In genomic region chr3:128051837-128052766, GRCh38 we compare ENCODE assay signal across 8 cellular contexts. TPM values are rescaled to one million over a fixed set of nuclear protein-coding genes. Genes with fewer than 3 reads are reported as not detected.
DNase-seq lines count a peak whose midpoint lies in the region; ATAC-seq and TF ChIP-seq lines count a peak whose summit lies in the region.

SEC61A1 (plus strand) TSS chr3:128052437; CDS start chr3:128052553, 116 bp downstream.

- H3K4me1 ChIP-seq in Caco-2 = peaks cover 15% of the 10 kb centered on the region
- peaks cover 18% of the 10 kb centered on the region; the same call in 1 of the 2 replicates for H3K4me1 ChIP-seq in HUES48 (ENCODE audit: control insufficient read depth, insufficient read depth, low read length)
- peaks cover 3% of the 10 kb centered on the region for H3K4me1 ChIP-seq in NT2/D1 (ENCODE audit: insufficient read depth, insufficient read length)
- peaks cover 27% of the 10 kb centered on the region for H3K4me1 ChIP-seq in endocrine pancreas (ENCODE audit: control insufficient read depth, insufficient read depth, low read length)

- H3K27ac Mint-ChIP-seq in Caco-2 (ENCODE audit: unreplicated experiment) = peak within 1 kb of the TSS; percentile 95
- peak within 1 kb of the TSS; percentile 99 for H3K27ac Mint-ChIP-seq in activated CD8-positive, alpha-beta memory T cell treated with anti-CD3 and anti-CD28 coated beads, Interleukin-2, amount 10 ng/mL, durations not matched to agents 7 days and 5 days

- intact Hi-C loops in Caco-2 (cut with micrococcal nuclease; ENCODE audit: unreplicated experiment) = loop anchor here (1.0 kb wide), 1 partner anchor 41 kb away; no protein-coding TSS in a partner anchor

- TF ChIP-seq CTCF in Caco-2 (IDR thresholded peaks at IDR 0.05; ENCODE audit: insufficient read depth in 1 of 2, low read depth in 1 of 2, low read length in 1 of 2, severe bottlenecking in 1 of 2, unreplicated experiment in 1 of 2) = no peak

- H3K27me3 ChIP-seq in Caco-2 (replicated peaks; ENCODE audit: control insufficient read depth, insufficient read depth, low read length) (no peaks in the 10 kb centered on the region), HUES48 (ENCODE audit: control insufficient read depth, insufficient read depth, low read length) (no peaks in the 10 kb centered on the region), NT2/D1 (ENCODE audit: insufficient read depth, insufficient read length) (no peaks in the 10 kb centered on the region), endocrine pancreas (ENCODE audit: control insufficient read depth, insufficient read depth, low read length) (no peaks in the 10 kb centered on the region)

- H3K27me3 Mint-ChIP-seq in Caco-2 (ENCODE audit: insufficient read depth, unreplicated experiment) = peaks cover under 1% of the 10 kb centered on the region
- H3K27me3 Mint-ChIP-seq in activated CD8-positive, alpha-beta memory T cell treated with anti-CD3 and anti-CD28 coated beads, Interleukin-2, amount 10 ng/mL, durations not matched to agents 7 days and 5 days = peaks cover 7% of the 10 kb centered on the region

- H3K4me3 ChIP-seq in Caco-2 (ENCODE audit: low read depth, low read length) = peak within 1 kb of the TSS; percentile 98
- H3K4me3 ChIP-seq in HUES48 (ENCODE audit: low read depth, low read length) = peak within 1 kb of the TSS; percentile 94
- peak within 1 kb of the TSS; percentile 91 for H3K4me3 ChIP-seq in NT2/D1 (ENCODE audit: insufficient read length, low read depth)
- peak within 1 kb of the TSS; percentile 97 for H3K4me3 ChIP-seq in endocrine pancreas (ENCODE audit: control insufficient read depth, insufficient read depth, low read length)

- no TSS peak for BruUV-seq in Caco-2 (replicated peaks; lab: Mats Ljungman, UMichigan)

- peaks cover 36% of the 10 kb centered on the region for H3K36me3 Mint-ChIP-seq in Caco-2 (ENCODE audit: insufficient read depth, unreplicated experiment)
- peaks cover 35% of the 10 kb centered on the region for H3K36me3 Mint-ChIP-seq in activated CD8-positive, alpha-beta memory T cell treated with anti-CD3 and anti-CD28 coated beads, Interleukin-2, amount 10 ng/mL, durations not matched to agents 7 days and 5 days

- H3K36me3 ChIP-seq in Caco-2 (ENCODE audit: control insufficient read depth, insufficient read depth, low read length) = peaks cover 6% of the 10 kb centered on the region
- H3K36me3 ChIP-seq in HUES48 (ENCODE audit: control insufficient read depth, insufficient read depth, low read length) = peaks cover 36% of the 10 kb centered on the region
- H3K36me3 ChIP-seq in NT2/D1 (ENCODE audit: insufficient read depth, insufficient read length, low read length) = peaks cover 44% of the 10 kb centered on the region
- peaks cover 3% of the 10 kb centered on the region for H3K36me3 ChIP-seq in endocrine pancreas (ENCODE audit: control insufficient read depth, insufficient read depth, low read length)

- H3K27ac ChIP-seq in HUES48 (ENCODE audit: low read depth, low read length) = peak within 1 kb of the TSS; percentile 79

- peak within 1 kb of the TSS; percentile 97 for H3K4me3 Mint-ChIP-seq in Caco-2 (ENCODE audit: unreplicated experiment)
- H3K4me3 Mint-ChIP-seq in activated CD8-positive, alpha-beta memory T cell treated with anti-CD3 and anti-CD28 coated beads, Interleukin-2, amount 10 ng/mL, durations not matched to agents 7 days and 5 days = peak within 1 kb of the TSS; percentile 86

- peaks cover 28% of the 10 kb centered on the region for H3K4me1 Mint-ChIP-seq in Caco-2 (ENCODE audit: low read depth, unreplicated experiment)
- peaks cover 40% of the 10 kb centered on the region for H3K4me1 Mint-ChIP-seq in activated CD8-positive, alpha-beta memory T cell treated with anti-CD3 and anti-CD28 coated beads, Interleukin-2, amount 10 ng/mL, durations not matched to agents 7 days and 5 days

- H3K9me3 Mint-ChIP-seq in Caco-2 (ENCODE audit: unreplicated experiment) = no peaks in the 10 kb centered on the region
- no peaks in the 10 kb centered on the region for H3K9me3 Mint-ChIP-seq in activated CD8-positive, alpha-beta memory T cell treated with anti-CD3 and anti-CD28 coated beads, Interleukin-2, amount 10 ng/mL, durations not matched to agents 7 days and 5 days (ENCODE audit: low read depth)

- CTCF ChIA-PET in Caco-2 (lab: Charles Lee) = no interaction called here
- CTCF ChIA-PET in activated CD8-positive, alpha-beta memory T cell treated with anti-CD3 and anti-CD28 coated beads, Interleukin-2, amount 10 ng/mL, durations not matched to agents 7 days and 5 days (lab: Charles Lee) = interaction anchor here (1.1 to 1.2 kb wide), 2 partner anchors 14 to 24 kb away, joined by 3 to 5 read pairs; no protein-coding TSS in a partner anchor

- POLR2A ChIA-PET in Caco-2 (lab: Charles Lee) = no interaction called here

- H3K9me3 ChIP-seq in Caco-2 (no peaks in the 10 kb centered on the region), HUES48 (ENCODE audit: control insufficient read depth, insufficient read depth, low read length) (no peaks in the 10 kb centered on the region), NT2/D1 (ENCODE audit: insufficient read depth, low read length) (no peaks in the 10 kb centered on the region), endocrine pancreas (ENCODE audit: control insufficient read depth, low read length) (no peaks in the 10 kb centered on the region)

- ATAC-seq in GM21390 (IDR thresholded peaks at IDR 0.05; ENCODE audit: unreplicated experiment) = peak; percentile 92
- ATAC-seq in activated CD8-positive, alpha-beta memory T cell treated with anti-CD3 and anti-CD28 coated beads, Interleukin-2, amount 10 ng/mL, durations not matched to agents 7 days and 5 days = peak; percentile 97

- H3K9ac ChIP-seq in HUES48 (ENCODE audit: low read depth, low read length) (peak within 1 kb of the TSS; percentile 81), NT2/D1 (ENCODE audit: insufficient read length, low read depth) (peak within 1 kb of the TSS; percentile 97), endocrine pancreas (ENCODE audit: control insufficient read depth, insufficient read depth, low read length) (peak within 1 kb of the TSS; percentile 97)

- DNase-seq in Caco-2 (peak; percentile 93 to 97), NT2/D1 (ENCODE audit: low read depth, low spot score) (peak; percentile 87), mesenteric fat pad (ENCODE audit: low spot score) (peak; percentile 99)
- peak; percentile 96 for DNase-seq in activated CD8-positive, alpha-beta memory T cell treated with anti-CD3 and anti-CD28 coated beads, Interleukin-2, amount 10 ng/mL, durations not matched to agents 7 days and 5 days
- peak; percentile 86 for DNase-seq in stimulated activated CD8-positive, alpha-beta memory T cell treated with anti-CD3 and anti-CD28 coated beads, Interleukin-15, amount 100 ng/mL, for 1 hour (ENCODE audit: low read depth)

RNA-seq across cellular contexts. Expression of gene SEC61A1, which starts in this region (rescaled TPM):
- total RNA-seq in Caco-2 (2022) (176 and 178 TPM in 2 replicates), mesenteric fat pad (226 TPM)
- 100 to 1,000 TPM; 123 to 178 TPM for total RNA-seq in activated CD8-positive, alpha-beta memory T cell treated with anti-CD3 and anti-CD28 coated beads, Interleukin-2, amount 10 ng/mL, durations not matched to agents 7 days and 5 days

Comparison
In these comparisons a context has a peak if more than half of its experiments do, and no peak if none do; other contexts are left out.
1. Peak in every context shown above with its lines: DNase-seq, ATAC-seq, H3K4me3 ChIP-seq and H3K27ac ChIP-seq.